8 cellular contexts compared by ENCODE assay signal in the genomic region with DNA sequence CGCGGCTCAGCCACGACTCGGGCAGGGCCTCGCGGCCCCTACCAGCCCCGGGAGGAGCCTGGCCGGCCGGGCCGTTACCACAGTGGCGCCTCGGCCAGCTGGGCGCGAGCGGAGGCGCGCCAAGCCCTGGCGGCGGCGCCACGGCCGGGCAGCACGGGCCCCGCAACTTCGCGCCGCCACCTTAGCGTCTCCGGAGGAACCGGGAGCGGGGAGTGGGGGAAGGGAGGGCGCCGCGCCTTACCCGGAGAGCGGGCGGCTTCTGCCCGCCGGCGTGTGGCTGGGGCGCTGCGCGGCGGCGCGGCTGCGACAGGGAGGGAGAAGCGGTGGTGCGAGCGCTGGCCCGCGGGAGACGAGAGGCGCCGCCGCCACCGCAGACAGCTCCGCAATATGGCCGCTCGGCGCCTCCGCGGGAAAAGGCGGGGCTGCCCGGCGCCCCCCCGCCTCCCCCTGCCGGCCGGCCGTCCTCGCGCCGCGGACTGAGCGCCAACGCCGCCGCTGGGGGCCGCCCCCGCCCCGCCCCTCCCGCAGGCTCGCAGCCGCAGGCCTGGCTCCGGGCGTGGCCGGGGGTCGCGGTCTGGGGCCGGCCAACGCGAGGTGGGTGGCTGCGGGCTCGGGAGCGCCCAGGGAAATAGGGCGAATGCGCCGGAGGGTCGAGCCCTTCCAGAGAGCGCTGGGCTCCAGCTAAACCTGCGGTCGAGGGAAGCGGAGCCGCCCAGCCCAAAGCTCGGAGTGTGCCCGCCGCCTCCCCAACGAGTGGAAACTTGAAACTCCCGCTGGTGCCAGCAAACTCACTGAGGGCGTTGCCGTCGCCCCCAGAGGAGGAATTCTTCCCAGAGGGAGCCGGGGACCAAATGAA. TPM values are rescaled to one million over a fixed set of nuclear protein-coding genes. Genes with fewer than 3 reads are reported as not detected.
A peak's percentile ranks its signal among the peaks of the same experiment; 100 is the strongest.
DNase-seq lines count a peak whose midpoint lies in the region; ATAC-seq and TF ChIP-seq lines count a peak whose summit lies in the region.

Gene RDX (minus strand): TSS at position 389 of the 856 bp plus-strand sequence. CDS start 16,922 bp downstream, outside the sequence.

- H3K9me2 ChIP-seq in DOHH2 (replicated peaks; ENCODE audit: control insufficient read depth, low read length) (no peaks in the 10 kb centered on the region), neural cell (ENCODE audit: insufficient read depth, low read length) (no peaks in the 10 kb centered on the region)

- DNase-seq in RWPE2 (ENCODE audit: low spot score), result peak; percentile 90
- peak; percentile 43 for DNase-seq in activated gamma-delta T cell treated with Interleukin-2 at 50 U/mL for 16 hours
- peak in 1 of 2 donors; percentile 76 for DNase-seq in foreskin keratinocyte

- TF ChIP-seq CTCF in DOHH2 (IDR thresholded peaks at IDR 0.05; ENCODE audit: low read depth, low read length, poor library complexity, severe bottlenecking) (no peak), RWPE2 (IDR thresholded peaks at IDR 0.05; ENCODE audit: poor library complexity, severe bottlenecking) (peak; percentile 23), foreskin keratinocyte (conservative IDR thresholded peaks at IDR 0.05) (no peak), neural cell (IDR thresholded peaks at IDR 0.05; ENCODE audit: poor library complexity, severe bottlenecking) (no peak), subcutaneous adipose tissue (IDR thresholded peaks at IDR 0.05; ENCODE audit: low read depth) (no peak)

- H3K27ac ChIP-seq in DOHH2 (ENCODE audit: low read depth, low read length), result no peak within 1 kb of the TSS
- H3K27ac ChIP-seq in HUES64 (ENCODE audit: low read depth, low read length), result peak within 1 kb of the TSS; percentile 86
- peak within 1 kb of the TSS; percentile 89 for H3K27ac ChIP-seq in RWPE2 (ENCODE audit: poor library complexity, severe bottlenecking)
- peak within 1 kb of the TSS; percentile 98 for H3K27ac ChIP-seq in foreskin keratinocyte
- peak within 1 kb of the TSS; percentile 66 for H3K27ac ChIP-seq in neural cell (ENCODE audit: low read length)

- peak within 1 kb of the TSS; percentile 73 for H2AFZ ChIP-seq in neural cell (ENCODE audit: low read depth, low read length)

- H3K79me2 ChIP-seq in DOHH2 (ENCODE audit: control insufficient read depth, low read length), result no peaks in the 10 kb centered on the region
- peaks cover 41% of the 10 kb centered on the region for H3K79me2 ChIP-seq in neural cell (replicated peaks; ENCODE audit: insufficient read depth, low read length)

- H4K20me1 ChIP-seq in DOHH2 (ENCODE audit: control insufficient read depth, insufficient read depth, low read depth, low read length) (no peaks in the 10 kb centered on the region; the same call in 1 of the 2 replicates), neural cell (ENCODE audit: insufficient read depth) (no peaks in the 10 kb centered on the region)

- H3K4me3 ChIP-seq in DOHH2 (ENCODE audit: low read length), result peak within 1 kb of the TSS; percentile 78
- H3K4me3 ChIP-seq in HUES64 (ENCODE audit: low read length), result peak within 1 kb of the TSS; percentile 99
- peak within 1 kb of the TSS; percentile 82 for H3K4me3 ChIP-seq in RWPE2 (ENCODE audit: severe bottlenecking)
- peak within 1 kb of the TSS; percentile 95 for H3K4me3 ChIP-seq in neural cell (ENCODE audit: low read length)

- H3K9me3 ChIP-seq in DOHH2 (ENCODE audit: control insufficient read depth, insufficient read depth, low read length) (no peaks in the 10 kb centered on the region), HUES64 (ENCODE audit: insufficient read depth, low read depth, low read length) (no peaks in the 10 kb centered on the region), RWPE2 (ENCODE audit: severe bottlenecking) (no peaks in the 10 kb centered on the region), neural cell (ENCODE audit: low read length) (no peaks in the 10 kb centered on the region)

- H3K27me3 ChIP-seq in DOHH2 (ENCODE audit: control insufficient read depth, low read length), result peaks cover 62% of the 10 kb centered on the region
- no peaks in the 10 kb centered on the region for H3K27me3 ChIP-seq in HUES64 (ENCODE audit: insufficient read depth, low read length)
- H3K27me3 ChIP-seq in RWPE2 (ENCODE audit: insufficient read depth, poor library complexity, severe bottlenecking), result no peaks in the 10 kb centered on the region
- no peaks in the 10 kb centered on the region for H3K27me3 ChIP-seq in foreskin keratinocyte
- H3K27me3 ChIP-seq in neural cell (ENCODE audit: insufficient read depth, low read depth, low read length), result no peaks in the 10 kb centered on the region

- ATAC-seq in GM21515 (IDR thresholded peaks at IDR 0.05; ENCODE audit: unreplicated experiment), result peak; percentile 68
- peak; percentile 71 for ATAC-seq in RWPE2 (ENCODE audit: low read depth)
- ATAC-seq in foreskin keratinocyte, result peak; percentile 85

- H3K36me3 ChIP-seq in DOHH2 (ENCODE audit: control insufficient read depth, low read length) (no peaks in the 10 kb centered on the region), HUES64 (ENCODE audit: insufficient read depth, low read length) (no peaks in the 10 kb centered on the region), RWPE2 (ENCODE audit: low read depth) (0 out of 2 replicates have a peak, but pooled peaks cover 5% of the 10 kb centered on the region), neural cell (ENCODE audit: insufficient read depth, low read length) (no peaks in the 10 kb centered on the region)

- TF ChIP-seq EP300 in neural cell (conservative IDR thresholded peaks at IDR 0.05; ENCODE audit: poor library complexity, severe bottlenecking), result peak; percentile 28

- under 1% methylated on average over 113 of the region's 113 CpGs for WGBS in HUES64

- H3K9ac ChIP-seq in HUES64 (ENCODE audit: low read depth, low read length) (peak within 1 kb of the TSS; percentile 96), neural cell (ENCODE audit: low read length) (peak within 1 kb of the TSS; percentile 84)

- H3K4me1 ChIP-seq in DOHH2 (ENCODE audit: control insufficient read depth, low read length) (peaks cover 11% of the 10 kb centered on the region), HUES64 (ENCODE audit: insufficient read depth, low read length) (peaks cover 37% of the 10 kb centered on the region), RWPE2 (ENCODE audit: insufficient read depth, poor library complexity, severe bottlenecking) (peaks cover 38% of the 10 kb centered on the region), foreskin keratinocyte (peaks cover 25% of the 10 kb centered on the region)

- H3K4me2 ChIP-seq in DOHH2 (ENCODE audit: low read length) (peak within 1 kb of the TSS; percentile 90), neural cell (ENCODE audit: low read length) (peak within 1 kb of the TSS; percentile 83)

- TF ChIP-seq RAD21 in neural cell (conservative IDR thresholded peaks at IDR 0.05), result no peak

- H3F3A ChIP-seq in DOHH2 (ENCODE audit: control insufficient read depth, insufficient read depth), result peaks cover 2% of the 10 kb centered on the region; the same call in 1 of the 2 replicates
- H3F3A ChIP-seq in neural cell (ENCODE audit: insufficient read depth, low read length, poor library complexity, severe bottlenecking), result no peaks in the 10 kb centered on the region

TF ChIP-seq in neural cell, 6 proteins besides CTCF, POLR2A, EP300 and RAD21:
- TF ChIP-seq, protein P1, sequence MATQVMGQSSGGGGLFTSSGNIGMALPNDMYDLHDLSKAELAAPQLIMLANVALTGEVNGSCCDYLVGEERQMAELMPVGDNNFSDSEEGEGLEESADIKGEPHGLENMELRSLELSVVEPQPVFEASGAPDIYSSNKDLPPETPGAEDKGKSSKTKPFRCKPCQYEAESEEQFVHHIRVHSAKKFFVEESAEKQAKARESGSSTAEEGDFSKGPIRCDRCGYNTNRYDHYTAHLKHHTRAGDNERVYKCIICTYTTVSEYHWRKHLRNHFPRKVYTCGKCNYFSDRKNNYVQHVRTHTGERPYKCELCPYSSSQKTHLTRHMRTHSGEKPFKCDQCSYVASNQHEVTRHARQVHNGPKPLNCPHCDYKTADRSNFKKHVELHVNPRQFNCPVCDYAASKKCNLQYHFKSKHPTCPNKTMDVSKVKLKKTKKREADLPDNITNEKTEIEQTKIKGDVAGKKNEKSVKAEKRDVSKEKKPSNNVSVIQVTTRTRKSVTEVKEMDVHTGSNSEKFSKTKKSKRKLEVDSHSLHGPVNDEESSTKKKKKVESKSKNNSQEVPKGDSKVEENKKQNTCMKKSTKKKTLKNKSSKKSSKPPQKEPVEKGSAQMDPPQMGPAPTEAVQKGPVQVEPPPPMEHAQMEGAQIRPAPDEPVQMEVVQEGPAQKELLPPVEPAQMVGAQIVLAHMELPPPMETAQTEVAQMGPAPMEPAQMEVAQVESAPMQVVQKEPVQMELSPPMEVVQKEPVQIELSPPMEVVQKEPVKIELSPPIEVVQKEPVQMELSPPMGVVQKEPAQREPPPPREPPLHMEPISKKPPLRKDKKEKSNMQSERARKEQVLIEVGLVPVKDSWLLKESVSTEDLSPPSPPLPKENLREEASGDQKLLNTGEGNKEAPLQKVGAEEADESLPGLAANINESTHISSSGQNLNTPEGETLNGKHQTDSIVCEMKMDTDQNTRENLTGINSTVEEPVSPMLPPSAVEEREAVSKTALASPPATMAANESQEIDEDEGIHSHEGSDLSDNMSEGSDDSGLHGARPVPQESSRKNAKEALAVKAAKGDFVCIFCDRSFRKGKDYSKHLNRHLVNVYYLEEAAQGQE (IDR thresholded peaks at IDR 0.05; ENCODE audit: borderline replicate concordance), result no peak
- TF ChIP-seq MXI1 (conservative IDR thresholded peaks at IDR 0.05; ENCODE audit: poor library complexity, severe bottlenecking) (peak; percentile 37), SMC3 (conservative IDR thresholded peaks at IDR 0.05; ENCODE audit: poor library complexity) (no peak), POLR2AphosphoS5 (IDR thresholded peaks at IDR 0.05) (peak; percentile 7), EZH2 (IDR thresholded peaks at IDR 0.05; ENCODE audit: borderline replicate concordance, insufficient read depth, low read length, poor library complexity, severe bottlenecking) (no peak), TAF1 (IDR thresholded peaks at IDR 0.05; ENCODE audit: low read depth) (peak; percentile 16)

RNA-seq across cellular contexts. Expression of gene RDX, which starts in this region (rescaled TPM):
- 67.9 TPM for polyA plus RNA-seq in HUES64 (2013, experiment 1 of 2)
- polyA plus RNA-seq in HUES64 (2013, experiment 2 of 2), result 71.5 TPM
- 81.5 and 88.8 TPM in 2 replicates for total RNA-seq in foreskin keratinocyte
- 24.7 and 27.8 TPM in 2 replicates for polyA plus RNA-seq in foreskin keratinocyte
- polyA plus RNA-seq in neural cell, result 30.5 and 39.0 TPM in 2 replicates
- polyA minus RNA-seq in neural cell, result 54.5 and 71.7 TPM in 2 replicates
- 100 to 1,000 TPM in 2 of 4 donors, 10 to 100 TPM in 2; 74.9 to 169 (median 106) TPM for total RNA-seq in subcutaneous adipose tissue
